In the genomic region with DNA sequence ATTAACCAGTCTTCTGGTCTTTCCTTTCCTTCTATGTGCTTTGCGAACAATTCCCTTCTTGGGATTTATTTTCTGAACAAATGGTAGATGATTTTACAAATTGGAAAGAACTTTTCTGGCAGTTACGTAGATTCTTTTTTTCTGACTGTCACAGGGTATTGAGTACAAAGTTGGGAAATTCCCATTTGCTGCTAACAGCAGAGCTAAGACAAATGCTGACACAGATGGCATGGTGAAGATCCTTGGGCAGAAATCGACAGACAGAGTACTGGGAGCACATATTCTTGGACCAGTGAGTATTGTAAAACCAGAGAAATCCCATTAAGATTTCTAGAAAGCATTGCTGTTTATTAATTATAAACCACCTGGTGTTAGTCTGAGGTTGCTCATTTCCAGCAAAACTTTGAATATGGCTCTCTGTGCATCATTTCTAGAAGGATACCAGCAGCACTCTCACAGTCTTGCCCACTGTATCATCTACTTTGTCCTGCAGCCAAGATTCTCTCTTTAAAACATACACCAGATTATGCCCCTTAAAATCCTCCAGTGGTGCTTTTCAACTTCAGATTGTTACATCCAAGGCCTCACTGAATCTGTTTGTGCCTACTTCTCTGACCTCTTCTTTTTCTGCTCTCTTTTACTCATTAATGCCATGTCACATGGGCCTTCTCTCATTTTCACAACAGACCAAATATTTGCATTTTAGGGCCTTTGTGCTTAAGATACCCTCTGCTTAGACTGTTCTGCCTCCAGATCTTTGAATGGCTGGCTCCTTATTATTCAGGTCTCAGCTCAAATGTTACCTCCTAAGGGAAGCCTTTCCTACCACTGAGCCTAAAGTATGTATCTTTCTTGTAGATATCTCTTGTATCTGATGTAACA, we compare ENCODE assay signal across 12 cellular contexts. TPM values are rescaled to one million over a fixed set of nuclear protein-coding genes. Genes with fewer than 3 reads are reported as not detected.
DNase-seq lines count a peak whose midpoint lies in the region; ATAC-seq and TF ChIP-seq lines count a peak whose summit lies in the region.
"Had no signal": no experiment of that assay in that cellular context is flagged by ENCODE, and none has a peak within 500 bp of the region (broad histone marks: within the 10 kb centered on the region; RNA-seq: fewer than 3 reads in every experiment).

No MANE protein-coding gene starts in this region.

- H3K27me3 ChIP-seq in adipocyte (replicated peaks; ENCODE audit: control insufficient read depth, insufficient read depth, low read length) = no peaks in the 10 kb centered on the region
- H3K27me3 ChIP-seq in esophagus squamous epithelium = no peaks in the 10 kb centered on the region
- H3K27me3 ChIP-seq: heart left ventricle had no signal

- peak overlapping the region; percentile 38 for H3K9ac ChIP-seq in adipocyte (ENCODE audit: low read length)

- peaks cover 57% of the 10 kb centered on the region for H3K36me3 ChIP-seq in adipocyte (ENCODE audit: control insufficient read depth, insufficient read depth, low read length, severe bottlenecking)
- peaks cover 0 to 85% (median 19%) of the 10 kb centered on the region in 3 donors for H3K36me3 ChIP-seq in esophagus squamous epithelium

- WGBS in esophagus squamous epithelium, 2 donors = 72 to 84% methylated on average over 3 of the region's 3 CpGs

- TF ChIP-seq POLR2A in GM18505 (IDR thresholded peaks at IDR 0.05; ENCODE audit: borderline replicate concordance, extremely low read depth, insufficient read depth, insufficient read length) (no peak), esophagus squamous epithelium (IDR thresholded peaks at IDR 0.05) (no peak)

- intact Hi-C loops in esophagus squamous epithelium (cut with DNase I) = no loop called here

- H3K9me3 ChIP-seq in adipocyte (ENCODE audit: control insufficient read depth, low read length) = no peaks in the 10 kb centered on the region
- H3K9me3 ChIP-seq in esophagus squamous epithelium = no peaks in the 10 kb centered on the region
- H3K9me3 ChIP-seq: heart left ventricle, thoracic aorta had no signal

- no peak for TF ChIP-seq CTCF in esophagus squamous epithelium (IDR thresholded peaks at IDR 0.05)

- DNase-seq in adipocyte (ENCODE audit: low read depth) (no peak), Kasumi-1 (lab: John Stamatoyannopoulos, UW) (no peak), esophagus squamous epithelium (lab: John Stamatoyannopoulos, UW) (no peak), H4 (ENCODE audit: low spot score) (no peak)
- DNase-seq in activated CD4-positive, alpha-beta T cell treated with anti-CD3 and anti-CD28 coated beads, Interleukin-2, amount 50 U/mL, for 1 hour = no peak
- DNase-seq: heart left ventricle; stimulated activated CD4-positive, alpha-beta T cell treated with anti-CD3 and anti-CD28 coated beads, Interleukin-2, amount 100 ng/mL, for 24 hours had no signal

- H3K4me1 ChIP-seq in adipocyte (ENCODE audit: control insufficient read depth, insufficient read depth, low read length) (peaks cover 63% of the 10 kb centered on the region), esophagus squamous epithelium (peaks cover 0 to 13% (median 0%) of the 10 kb centered on the region in 3 donors)

- H3K4me3 ChIP-seq in adipocyte (ENCODE audit: low read length) (no peak overlapping the region), esophagus squamous epithelium (no peak overlapping the region)
- H3K4me3 ChIP-seq: heart left ventricle, thoracic aorta had no signal

- no peak overlapping the region for H3K27ac ChIP-seq in esophagus squamous epithelium
- H3K27ac ChIP-seq: thoracic aorta, VCaP had no signal

- ATAC-seq in GM18505 (IDR thresholded peaks at IDR 0.05; ENCODE audit: unreplicated experiment) = peak; percentile 67
- ATAC-seq in GM19455 (IDR thresholded peaks at IDR 0.05; ENCODE audit: unreplicated experiment) = peak; percentile 85
- peak; percentile 67 for ATAC-seq in HG03025 (IDR thresholded peaks at IDR 0.05; ENCODE audit: low FRiP score, unreplicated experiment)

RNA-seq across cellular contexts. Expression of gene DLD, which starts 27.0 kb away (rescaled TPM):
- 100 to 1,000 TPM in 1 of 4 donors, 10 to 100 TPM in 3; 48.6 to 132 (median 72.7) TPM for total RNA-seq in esophagus squamous epithelium
- total RNA-seq in H4 (2014; rRNA removed; shearing (Covaris generic)) = 127 and 130 TPM in 2 replicates
